17 cellular contexts compared by ENCODE assay signal in genomic region chr11:119254239-119254638, GRCh38. TPM values are rescaled to one million over a fixed set of nuclear protein-coding genes. Genes with fewer than 3 reads are reported as not detected.
DNase-seq lines count a peak whose midpoint lies in the region; ATAC-seq and TF ChIP-seq lines count a peak whose summit lies in the region.
"Had no signal": no experiment of that assay in that cellular context is flagged by ENCODE, and none has a peak within 500 bp of the region (broad histone marks: within the 10 kb centered on the region; RNA-seq: fewer than 3 reads in every experiment).

No MANE protein-coding gene starts in this region.

- peaks cover 2% of the 10 kb centered on the region for H3K9me3 Mint-ChIP-seq in activated naive CD8-positive, alpha-beta T cell treated with anti-CD3 and anti-CD28 coated beads for 36 hours
- no peaks in the 10 kb centered on the region for H3K9me3 Mint-ChIP-seq in stimulated activated naive CD8-positive, alpha-beta T cell treated with anti-CD3 and anti-CD28 coated beads, Interleukin-15, amount 100 ng/mL, for 72 hours
- H3K9me3 Mint-ChIP-seq: activated T-helper 2 cell treated with anti-CD3 and anti-CD28 coated beads, Interferon-gamma antibody, Interleukin-2, Interleukin-4, amounts not matched to agents 10 μg/mL and 5 μg/mL and 100 μg/mL, durations not matched to agents 14 hours and 24 hours and 36 hours; T-helper 1 cell treated with Interleukin-12 subunit alpha and Interleukin-12 subunit beta and Interleukin-4 antibody, amounts not matched to agents 30 μg/mL and 1 μg/mL, for 36 hours had no signal

- no peak overlapping the region for H3K27ac ChIP-seq in RWPE1
- H3K27ac ChIP-seq: spleen, VCaP had no signal

- DNase-seq in activated effector memory CD4-positive, alpha-beta T cell treated with anti-CD3 and anti-CD28 coated beads, Interleukin-2, amount 50 U/mL, for 16 hours = peak; percentile 74
- DNase-seq in activated effector memory CD4-positive, alpha-beta T cell treated with Interleukin-2 at 50 U/mL for 16 hours = no peak
- peak; percentile 26 for DNase-seq in activated naive CD8-positive, alpha-beta T cell treated with anti-CD3 and anti-CD28 coated beads for 36 hours
- DNase-seq in stimulated activated CD4-positive, alpha-beta T cell treated with anti-CD3 and anti-CD28 coated beads, Interleukin-4, amount 100 ng/mL, for 4 hours = peak; percentile 48 to 59
- peak in 1 of 2 donors; percentile 40 for DNase-seq in stimulated activated naive CD8-positive, alpha-beta T cell treated with anti-CD3 and anti-CD28 coated beads, Interleukin-15, amount 100 ng/mL, for 72 hours
- DNase-seq in mucosa of gallbladder (ENCODE audit: low spot score) = no peak
- DNase-seq in RWPE1 (ENCODE audit: low spot score) = no peak
- DNase-seq in pons (ENCODE audit: low spot score) = no peak
- DNase-seq: COR-L47, NCI-H1436 treated with DMSO at 0.1 percent for 48 hours, NCI-H2171, NCI-H69, spleen had no signal

- CTCF ChIA-PET in RWPE1 (lab: Yijun Ruan, JAX) = no interaction called here

- no peak overlapping the region for H3K4me3 Mint-ChIP-seq in activated naive CD8-positive, alpha-beta T cell treated with anti-CD3 and anti-CD28 coated beads for 36 hours
- H3K4me3 Mint-ChIP-seq in stimulated activated naive CD8-positive, alpha-beta T cell treated with anti-CD3 and anti-CD28 coated beads, Interleukin-15, amount 100 ng/mL, for 72 hours = no peak overlapping the region
- H3K4me3 Mint-ChIP-seq: T-helper 1 cell treated with Interleukin-12 subunit alpha and Interleukin-12 subunit beta and Interleukin-4 antibody, amounts not matched to agents 30 μg/mL and 1 μg/mL, for 36 hours had no signal

- TF ChIP-seq CTCF in RWPE1 (conservative IDR thresholded peaks at IDR 0.05; ENCODE audit: low read depth) = no peak

- ATAC-seq in stimulated activated naive CD8-positive, alpha-beta T cell treated with anti-CD3 and anti-CD28 coated beads, Interleukin-15, amount 100 ng/mL, for 72 hours = peak; percentile 92
- ATAC-seq: HepG2 had no signal

- POLR2A ChIA-PET in RWPE1 (lab: Yijun Ruan, JAX; ENCODE audit: low non-redundant PET) = no interaction called here

- H3K36me3 Mint-ChIP-seq in activated naive CD8-positive, alpha-beta T cell treated with anti-CD3 and anti-CD28 coated beads for 36 hours = peaks cover 44% of the 10 kb centered on the region

- no peak overlapping the region for H3K27ac Mint-ChIP-seq in activated naive CD8-positive, alpha-beta T cell treated with anti-CD3 and anti-CD28 coated beads for 36 hours
- H3K27ac Mint-ChIP-seq in stimulated activated naive CD8-positive, alpha-beta T cell treated with anti-CD3 and anti-CD28 coated beads, Interleukin-15, amount 100 ng/mL, for 72 hours = no peak overlapping the region
- H3K27ac Mint-ChIP-seq: activated T-helper 2 cell treated with anti-CD3 and anti-CD28 coated beads, Interferon-gamma antibody, Interleukin-2, Interleukin-4, amounts not matched to agents 10 μg/mL and 5 μg/mL and 100 μg/mL, durations not matched to agents 14 hours and 24 hours and 36 hours; T-helper 1 cell treated with Interleukin-12 subunit alpha and Interleukin-12 subunit beta and Interleukin-4 antibody, amounts not matched to agents 30 μg/mL and 1 μg/mL, for 36 hours had no signal

- H3K4me1 Mint-ChIP-seq in activated naive CD8-positive, alpha-beta T cell treated with anti-CD3 and anti-CD28 coated beads for 36 hours = peaks cover 51% of the 10 kb centered on the region
- H3K4me1 Mint-ChIP-seq in stimulated activated naive CD8-positive, alpha-beta T cell treated with anti-CD3 and anti-CD28 coated beads, Interleukin-15, amount 100 ng/mL, for 72 hours = peaks cover 58% of the 10 kb centered on the region

- H3K27me3 Mint-ChIP-seq in activated naive CD8-positive, alpha-beta T cell treated with anti-CD3 and anti-CD28 coated beads for 36 hours = no peaks in the 10 kb centered on the region
- H3K27me3 Mint-ChIP-seq in stimulated activated naive CD8-positive, alpha-beta T cell treated with anti-CD3 and anti-CD28 coated beads, Interleukin-15, amount 100 ng/mL, for 72 hours = no peaks in the 10 kb centered on the region

RNA-seq across cellular contexts. Expression of gene CBL, which starts 48.1 kb away (rescaled TPM):
- 10 to 100 TPM; 21.4 TPM for total RNA-seq in activated naive CD8-positive, alpha-beta T cell treated with anti-CD3 and anti-CD28 coated beads for 36 hours
- total RNA-seq in mucosa of gallbladder = 15.6 TPM

Comparison
In these comparisons a context has a peak if more than half of its experiments do, and no peak if none do; other contexts are left out.
1. DNase-seq: peak in activated effector memory CD4-positive, alpha-beta T cell treated with anti-CD3 and anti-CD28 coated beads, Interleukin-2, amount 50 U/mL, for 16 hours (single experiment), activated naive CD8-positive, alpha-beta T cell treated with anti-CD3 and anti-CD28 coated beads for 36 hours (single experiment) and stimulated activated CD4-positive, alpha-beta T cell treated with anti-CD3 and anti-CD28 coated beads, Interleukin-4, amount 100 ng/mL, for 4 hours (2 of 2); none in activated effector memory CD4-positive, alpha-beta T cell treated with Interleukin-2 at 50 U/mL for 16 hours (single experiment), mucosa of gallbladder (single experiment), RWPE1 (single experiment) and pons (single experiment).